18 cellular contexts compared by ENCODE assay signal in genomic region chr15:87118424-87118823, GRCh38.
"Had no signal": no experiment of that assay in that cellular context is flagged by ENCODE, and none has a peak within 500 bp of the region (broad histone marks: within the 10 kb centered on the region; RNA-seq: fewer than 3 reads in every experiment).

No MANE protein-coding gene starts in this region.

- H3K9me3 ChIP-seq: colonic mucosa, lower lobe of right lung, upper lobe of right lung had no signal

- DNase-seq: activated B cell treated with CpG ODN at 0.5 μM for 24 hours; activated CD4-positive, alpha-beta memory T cell treated with anti-CD3 and anti-CD28 coated beads, Interleukin-2, amount 10 ng/mL, durations not matched to agents 7 days and 5 days; activated CD4-positive, alpha-beta T cell treated with anti-CD3 and anti-CD28 coated beads for 4 hours; activated CD8-positive, alpha-beta memory T cell treated with anti-CD3 and anti-CD28 coated beads, Interleukin-2, amount 10 ng/mL, durations not matched to agents 7 days and 5 days; activated naive CD4-positive, alpha-beta T cell treated with Interleukin-2 at 50 U/mL for 16 hours; activated naive CD8-positive, alpha-beta T cell treated with anti-CD3 and anti-CD28 coated beads, Interleukin-2, amount 10 ng/mL, durations not matched to agents 7 days and 5 days; activated T-cell treated with anti-CD3 and anti-CD28 coated beads, Interleukin-2, amount 50 U/mL, for 1 hour; central memory CD4-positive, alpha-beta T cell; colonic mucosa; foreskin melanocyte; lower lobe of right lung; stimulated activated CD4-positive, alpha-beta T cell treated with anti-CD3 and anti-CD28 coated beads, Interleukin-12 subunit alpha, Interleukin-12 subunit beta, amount 100 ng/mL, for 4 hours; stimulated activated CD4-positive, alpha-beta T cell treated with anti-CD3 and anti-CD28 coated beads, Interleukin-1b, Interleukin-23, amount 100 ng/mL, for 48 hours; stimulated activated CD8-positive, alpha-beta memory T cell treated with anti-CD3 and anti-CD28 coated beads, Interleukin-4, amount 100 ng/mL, for 48 hours; stimulated activated naive CD4-positive, alpha-beta T cell; upper lobe of right lung had no signal

- ATAC-seq: activated CD8-positive, alpha-beta memory T cell treated with anti-CD3 and anti-CD28 coated beads, Interleukin-2, amount 10 ng/mL, durations not matched to agents 7 days and 5 days; lower lobe of right lung; natural killer cell treated with Interleukin-12 subunit alpha and Interleukin-12 subunit beta and Interleukin-15 and Interleukin-18, amount 100 ng/mL, for 72 hours; upper lobe of right lung had no signal

- H3K4me3 ChIP-seq: colonic mucosa, lower lobe of right lung, upper lobe of right lung had no signal

- H3K36me3 ChIP-seq: colonic mucosa, lower lobe of right lung, upper lobe of right lung had no signal

- H3K27ac ChIP-seq: colonic mucosa, lower lobe of right lung, parathyroid adenoma, upper lobe of right lung had no signal

- H3K27me3 ChIP-seq: colonic mucosa, upper lobe of right lung had no signal

- H3K4me1 ChIP-seq: colonic mucosa, lower lobe of right lung, parathyroid adenoma, upper lobe of right lung had no signal
